ENCODE assay signal across 14 cellular contexts in the genomic region with DNA sequence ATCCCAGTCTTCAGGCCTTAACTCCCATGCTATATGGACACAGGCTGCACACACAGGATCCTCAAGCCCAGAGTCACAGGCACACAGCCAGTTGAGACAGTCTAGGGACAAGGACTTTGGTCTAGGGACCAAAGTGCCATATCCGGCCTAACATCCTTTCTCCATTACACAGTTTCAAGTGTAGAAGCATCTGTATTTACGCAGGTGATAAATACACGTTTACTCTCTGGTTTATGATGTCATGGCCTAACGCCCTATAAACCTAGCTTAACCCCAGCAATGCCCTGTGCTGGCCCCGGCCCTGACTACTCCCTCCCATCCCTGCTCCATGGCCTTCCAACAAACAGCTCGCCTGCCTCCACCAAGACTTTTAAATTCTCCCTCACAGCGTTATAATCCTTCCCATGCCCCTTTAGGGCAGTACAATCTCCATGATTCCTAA. TPM values are rescaled to one million over a fixed set of nuclear protein-coding genes. Genes with fewer than 3 reads are reported as not detected.
A peak's percentile ranks its signal among the peaks of the same experiment; 100 is the strongest.
DNase-seq lines count a peak whose midpoint lies in the region; ATAC-seq and TF ChIP-seq lines count a peak whose summit lies in the region.
"Had no signal": no experiment of that assay in that cellular context is flagged by ENCODE, and none has a peak within 500 bp of the region (broad histone marks: within the 10 kb centered on the region; RNA-seq: fewer than 3 reads in every experiment).

No MANE protein-coding gene starts in this region.

- no peak overlapping the region for H3K4ac ChIP-seq in IMR-90 (ENCODE audit: low read depth, low read length)

- H2AK5ac ChIP-seq in IMR-90 (ENCODE audit: low read depth, low read length), result peak overlapping the region; percentile 61

- TF ChIP-seq CTCF in IMR-90 (conservative IDR thresholded peaks at IDR 0.05; ENCODE audit: low read depth, low read length) (no peak), VCaP (conservative IDR thresholded peaks at IDR 0.05) (no peak), liver (IDR thresholded peaks at IDR 0.05; ENCODE audit: low read depth, low read length, missing input control) (no peak)

- H3K18ac ChIP-seq in IMR-90 (ENCODE audit: low read depth, low read length), result no peak overlapping the region; the same call in 1 of the 2 replicates

- peaks cover 42 to 79% of the 10 kb centered on the region in 2 experiments for H3K79me1 ChIP-seq in IMR-90 (ENCODE audit: low read depth in 1 of 2, low read length in 2 of 2)

- H3K9me3 ChIP-seq in IMR-90 (ENCODE audit: control insufficient read depth, insufficient read depth, low read length) (no peaks in the 10 kb centered on the region), liver (ENCODE audit: control insufficient read depth in 4 of 4, low read length in 3 of 4) (no peaks in the 10 kb centered on the region)
- H3K9me3 ChIP-seq: SJSA1 had no signal

- peaks cover 33% of the 10 kb centered on the region for H3K9me1 ChIP-seq in IMR-90 (ENCODE audit: insufficient read depth, low read length)

- 0 out of 2 replicates have a peak overlapping the region, but pooled peaks have one; percentile 60 for H3K14ac ChIP-seq in IMR-90 (replicated peaks; ENCODE audit: low read depth, low read length)

- no peak overlapping the region for H2BK15ac ChIP-seq in IMR-90 (ENCODE audit: low read depth, low read length)

- H3K27ac ChIP-seq in IMR-90 (ENCODE audit: insufficient read depth, low read length) (no peak overlapping the region), VCaP (peak overlapping the region; percentile 29), liver (ENCODE audit: low read depth in 1 of 2, low read length in 2 of 2) (no peak overlapping the region), substantia nigra (ENCODE audit: low read depth, low read length, poor library complexity, severe bottlenecking) (peak overlapping the region; percentile 100)
- H3K27ac ChIP-seq: SJSA1 had no signal

- TF ChIP-seq POLR2A in IMR-90 (IDR thresholded peaks at IDR 0.05; ENCODE audit: low read depth, low read length), result no peak

- no peak overlapping the region for H3K4me2 ChIP-seq in IMR-90 (ENCODE audit: low read depth, low read length)

- CTCF ChIA-PET in IMR-90 (lab: Yijun Ruan, JAX), result no interaction called here

- H3K56ac ChIP-seq in IMR-90 (ENCODE audit: extremely low read depth, insufficient read depth, low read length), result no peak overlapping the region

- H4K91ac ChIP-seq in IMR-90 (ENCODE audit: insufficient read depth, low read depth, low read length), result no peak overlapping the region

- in situ Hi-C loops in IMR-90 (cut with MboI; ENCODE audit: low sequenced_read_pairs), result no loop called here

- no peak overlapping the region for H2AK9ac ChIP-seq in IMR-90 (replicated peaks; ENCODE audit: low read depth, low read length, poor library complexity)

- no peak for DNase-seq in IMR-90
- DNase-seq in substantia nigra (lab: John Stamatoyannopoulos, UW), result no peak
- no peak for DNase-seq in effector CD8-positive, alpha-beta T cell (lab: John Stamatoyannopoulos, UW)
- DNase-seq: activated CD4-positive, CD25-positive, alpha-beta regulatory T cell; activated T-cell treated with anti-CD3 and anti-CD28 coated beads, Interleukin-2, amount 50 U/mL, for 4 hours; COR-L47; Kasumi-1; naive thymus-derived CD8-positive, alpha-beta T cell had no signal

- H3K4me1 ChIP-seq in IMR-90 (ENCODE audit: control insufficient read depth, insufficient read depth, low read length) (peaks cover 30% of the 10 kb centered on the region), liver (ENCODE audit: control insufficient read depth in 4 of 4, insufficient read depth in 4 of 4, low read length in 3 of 4) (peaks cover 0 to 6% (median 3%) of the 10 kb centered on the region in 4 donors)

- BruUV-seq in IMR-90 (replicated peaks; lab: Mats Ljungman, UMichigan), result no TSS peak

- H2BK120ac ChIP-seq in IMR-90 (ENCODE audit: low read depth, low read length), result no peak overlapping the region

- POLR2A ChIA-PET in IMR-90 (lab: Charles Lee; ENCODE audit: unreplicated experiment), result interaction anchor here (0.6 to 0.9 kb wide), 2 partner anchors 9 to 10 kb away, joined by 4 to 5 read pairs; no protein-coding TSS in a partner anchor

- intact Hi-C loops in IMR-90 (cut with micrococcal nuclease), result no loop called here

- H3K9ac ChIP-seq in IMR-90 (ENCODE audit: low read depth, low read length) (no peak overlapping the region), liver (ENCODE audit: low read depth in 1 of 2, low read length in 2 of 2) (no peak overlapping the region)

- H2AFZ ChIP-seq in IMR-90 (replicated peaks; ENCODE audit: low read length, poor library complexity), result no peak overlapping the region

- H4K8ac ChIP-seq in IMR-90 (ENCODE audit: low read depth in 2 of 2, low read length in 2 of 2), result 0 out of 4 replicates have a peak overlapping the region, but pooled peaks of 1 of the 2 experiments have one; percentile 12

- WGBS in IMR-90 (ENCODE audit: extremely low coverage in 2 of 2, insufficient read length in 1 of 2), 2 experiments, result 51% methylated on average over 4 of the region's 7 CpGs; no CpG with 5 or more reads in 1 of the 2 experiments
- 50% methylated on average over 7 of the region's 7 CpGs for WGBS in liver

- H3K4me3 ChIP-seq in IMR-90 (ENCODE audit: insufficient read depth, low read depth, low read length), result no peak overlapping the region
- H3K4me3 ChIP-seq in liver (ENCODE audit: low read depth in 1 of 3, low read length in 3 of 3), result no peak overlapping the region
- H3K4me3 ChIP-seq: SJSA1 had no signal

- H3K36me3 ChIP-seq in IMR-90 (ENCODE audit: control insufficient read depth, insufficient read depth, low read length), result no peaks in the 10 kb centered on the region
- H3K36me3 ChIP-seq in liver (ENCODE audit: control insufficient read depth in 4 of 4, insufficient read depth in 3 of 4, low read depth in 1 of 4, low read length in 3 of 4), result no peaks in the 10 kb centered on the region

- no peak for TF ChIP-seq RAD21 in IMR-90 (IDR thresholded peaks at IDR 0.05; ENCODE audit: low read length)
- no peak for TF ChIP-seq RAD21 in liver (IDR thresholded peaks at IDR 0.05)

- ATAC-seq in IMR-90 (ENCODE audit: low read depth) (no peak), HG02981 (IDR thresholded peaks at IDR 0.05; ENCODE audit: unreplicated experiment) (no peak), HG03457 (IDR thresholded peaks at IDR 0.05; ENCODE audit: unreplicated experiment) (no peak)
- ATAC-seq: activated T-cell treated with anti-CD3 and anti-CD28 coated beads, Interleukin-2, amount 50 U/mL, for 4 hours; naive thymus-derived CD8-positive, alpha-beta T cell; stimulated activated memory B cell treated with anti-CD40 and anti-IgM and Interleukin-4, amounts not matched to agents 10 μg/mL and 1 μg/mL and 100 μg/mL, for 72 hours had no signal

- peaks cover 48% of the 10 kb centered on the region for H4K20me1 ChIP-seq in IMR-90 (ENCODE audit: insufficient read depth, low read length)

- no peak overlapping the region for H2BK5ac ChIP-seq in IMR-90 (ENCODE audit: low read depth, low read length, poor library complexity, severe bottlenecking)

- dilution Hi-C loops in IMR-90 (cut with HindIII; ENCODE audit: low sequenced_read_pairs, unreplicated experiment), result no loop called here

- H3K23ac ChIP-seq in IMR-90 (ENCODE audit: low read depth, low read length), result no peak overlapping the region; the same call in 1 of the 2 replicates

- H4K5ac ChIP-seq in IMR-90 (ENCODE audit: low read depth, low read length), result peak overlapping the region; percentile 55; the same call in 1 of the 2 replicates

- H3K27me3 ChIP-seq in IMR-90 (ENCODE audit: control insufficient read depth, insufficient read depth, low read length), result no peaks in the 10 kb centered on the region
- no peaks in the 10 kb centered on the region for H3K27me3 ChIP-seq in liver (ENCODE audit: control insufficient read depth in 4 of 4, insufficient read depth in 4 of 4, low read length in 3 of 4)
- H3K27me3 ChIP-seq: SJSA1 had no signal

- no peak overlapping the region; the same call in 1 of the 2 replicates for H2BK20ac ChIP-seq in IMR-90 (ENCODE audit: low read depth, low read length)

TF ChIP-seq in IMR-90, 13 proteins besides CTCF, POLR2A, EP300 and RAD21 (continues in another document):
- TF ChIP-seq MXI1 (IDR thresholded peaks at IDR 0.05; ENCODE audit: borderline replicate concordance, low read depth, low read length) (no peak), NFE2L2 (IDR thresholded peaks at IDR 0.05; ENCODE audit: low read depth, low read length) (no peak), RFX5 (IDR thresholded peaks at IDR 0.05; ENCODE audit: low read depth, low read length) (no peak), BHLHE40 (IDR thresholded peaks at IDR 0.05; ENCODE audit: low read depth, low read length) (no peak), FOS (IDR thresholded peaks at IDR 0.05; ENCODE audit: low read depth, low read length) (no peak), MAZ (IDR thresholded peaks at IDR 0.05; ENCODE audit: borderline replicate concordance, low read depth, low read length) (no peak), SMC3 (IDR thresholded peaks at IDR 0.05; ENCODE audit: low read depth, low read length) (no peak)

TF ChIP-seq in liver, 16 proteins besides CTCF, POLR2A, EP300 and RAD21:
- TF ChIP-seq, protein P1, sequence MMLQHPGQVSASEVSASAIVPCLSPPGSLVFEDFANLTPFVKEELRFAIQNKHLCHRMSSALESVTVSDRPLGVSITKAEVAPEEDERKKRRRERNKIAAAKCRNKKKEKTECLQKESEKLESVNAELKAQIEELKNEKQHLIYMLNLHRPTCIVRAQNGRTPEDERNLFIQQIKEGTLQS (IDR thresholded peaks at IDR 0.05), result no peak
- TF ChIP-seq SP1 (IDR thresholded peaks at IDR 0.05) (peak; percentile 36), HNF4G (IDR thresholded peaks at IDR 0.05) (peak; percentile 76), RXRA (IDR thresholded peaks at IDR 0.05) (peak in 1 of 2 donors; percentile 63), GABPA (IDR thresholded peaks at IDR 0.05 in 1 of 2, conservative IDR thresholded peaks at IDR 0.05 in 1 of 2) (peak in 1 of 2 donors; percentile 28), HNF4A (conservative IDR thresholded peaks at IDR 0.05) (peak; percentile 86 to 97)
- TF ChIP-seq, protein P2, sequence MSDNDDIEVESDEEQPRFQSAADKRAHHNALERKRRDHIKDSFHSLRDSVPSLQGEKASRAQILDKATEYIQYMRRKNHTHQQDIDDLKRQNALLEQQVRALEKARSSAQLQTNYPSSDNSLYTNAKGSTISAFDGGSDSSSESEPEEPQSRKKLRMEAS (IDR thresholded peaks at IDR 0.05), result no peak

RNA-seq across cellular contexts. Expression of a gene that starts 17.1 kb away (rescaled TPM):
- 4.1 and 4.2 TPM in 2 replicates for total RNA-seq in IMR-90 (2012; rRNA removed)
- polyA plus RNA-seq in IMR-90 (2012; rRNA removed), result 21.2 and 22.6 TPM in 2 replicates
- 16.0 and 18.8 TPM in 2 replicates for polyA plus RNA-seq in IMR-90 (2012; cell fraction: cytosol; rRNA removed)
- 69.3 and 81.4 TPM in 2 replicates for polyA plus RNA-seq in IMR-90 (2012; cell fraction: nucleus; rRNA removed; ENCODE audit: low replicate concordance)
- 1 to 10 TPM; 2.6 to 3.2 TPM for total RNA-seq in liver
- polyA plus RNA-seq in liver, result 1 to 10 TPM; 3.6 to 4.9 TPM
- polyA plus RNA-seq: naive thymus-derived CD8-positive, alpha-beta T cell had no signal

RNA-seq across cellular contexts. Expression of a gene that starts 50.0 kb away (rescaled TPM):
- total RNA-seq in IMR-90 (2012; rRNA removed) (40.3 and 42.1 TPM in 2 replicates), liver (10 to 100 TPM; 14.6 to 26.2 TPM)
- polyA plus RNA-seq in IMR-90 (2012; rRNA removed) (21.1 and 22.4 TPM in 2 replicates), liver (1 to 10 TPM; 7.9 to 8.2 TPM)
- polyA plus RNA-seq in IMR-90 (2012; cell fraction: cytosol; rRNA removed), result 7.6 and 9.8 TPM in 2 replicates
- 11.5 and 37.6 TPM in 2 replicates for polyA plus RNA-seq in IMR-90 (2012; cell fraction: nucleus; rRNA removed; ENCODE audit: low replicate concordance)

Comparison
In these comparisons a context has a peak if more than half of its experiments do, and no peak if none do; other contexts are left out.
1. H3K27ac ChIP-seq: peak in VCaP (single experiment) and substantia nigra (single experiment); none in IMR-90 (single experiment) and liver (0 of 2).